9 cellular contexts compared by ENCODE assay signal in genomic region chr20:45138451-45139300, GRCh38. TPM values are rescaled to one million over a fixed set of nuclear protein-coding genes. Genes with fewer than 3 reads are reported as not detected.
DNase-seq lines count a peak whose midpoint lies in the region; ATAC-seq, FAIRE-seq and TF ChIP-seq lines count a peak whose summit lies in the region.
"Had no signal": no experiment of that assay in that cellular context is flagged by ENCODE, and none has a peak within 500 bp of the region (broad histone marks: within the 10 kb centered on the region; RNA-seq: fewer than 3 reads in every experiment).

No MANE protein-coding gene starts in this region.

- no peak overlapping the region for H3K4me3 Mint-ChIP-seq in H9
- no peak overlapping the region for H3K4me3 Mint-ChIP-seq in activated naive CD8-positive, alpha-beta T cell treated with anti-CD3 and anti-CD28 coated beads, Interleukin-2, amount 50 U/mL, for 24 hours

- H3K9me3 Mint-ChIP-seq in H9 = no peaks in the 10 kb centered on the region
- H3K9me3 Mint-ChIP-seq in activated naive CD8-positive, alpha-beta T cell treated with anti-CD3 and anti-CD28 coated beads, Interleukin-2, amount 50 U/mL, for 24 hours = no peaks in the 10 kb centered on the region

- no peak overlapping the region for H3K4me2 ChIP-seq in H9 (ENCODE audit: insufficient read depth, insufficient read length, low read length)
- peak overlapping the region; percentile 7 for H3K4me2 ChIP-seq in keratinocyte (ENCODE audit: control insufficient read depth, extremely low read depth, insufficient read depth, low read depth, low read length)

- no peaks in the 10 kb centered on the region for H3K9me1 ChIP-seq in keratinocyte (ENCODE audit: control insufficient read depth, extremely low read depth, insufficient read depth, low read length)

- no peak overlapping the region for H3K27ac ChIP-seq in H9 (ENCODE audit: insufficient read length, low read depth, low read length)
- no peak overlapping the region for H3K27ac ChIP-seq in keratinocyte (ENCODE audit: control insufficient read depth, insufficient read depth, low read length)

- peak; percentile 46 for FAIRE-seq in keratinocyte (lab: Jason Lieb, UNC)
- FAIRE-seq: islet of Langerhans had no signal

- H3K18ac ChIP-seq in H9 (ENCODE audit: insufficient read length, low read depth, low read length) = no peak overlapping the region

- DNase-seq in AG20443 (ENCODE audit: low spot score) (peak; percentile 45), H9 (peak; percentile 84), SKM-1 (lab: John Stamatoyannopoulos, UW; ENCODE audit: unreplicated experiment) (peak; percentile 31), keratinocyte (ENCODE audit: low read depth, low spot score) (no peak)
- DNase-seq in activated naive CD8-positive, alpha-beta T cell treated with anti-CD3 and anti-CD28 coated beads, Interleukin-2, amount 50 U/mL, for 24 hours = peak; percentile 88
- peak; percentile 65 to 81 (median 75) for DNase-seq in stimulated activated CD4-positive, alpha-beta T cell treated with anti-CD3 and anti-CD28 coated beads, TNF-alpha, amount 100 ng/mL, for 48 hours (ENCODE audit: low read depth in 3 of 3)

- H3K4me3 ChIP-seq in keratinocyte (ENCODE audit: control insufficient read depth in 2 of 3, extremely low read depth in 1 of 3, insufficient read depth in 2 of 3, low read depth in 1 of 3, low read length in 3 of 3) = no peak overlapping the region

- ATAC-seq in activated naive CD8-positive, alpha-beta T cell treated with anti-CD3 and anti-CD28 coated beads, Interleukin-2, amount 50 U/mL, for 24 hours = peak; percentile 75
- ATAC-seq in HG02798 (IDR thresholded peaks at IDR 0.05; ENCODE audit: poor library complexity, unreplicated experiment) (no peak), HG03378 (IDR thresholded peaks at IDR 0.05; ENCODE audit: unreplicated experiment) (no peak)

- no peaks in the 10 kb centered on the region for H3K79me2 ChIP-seq in H9 (ENCODE audit: insufficient read depth, low read length)
- H3K79me2 ChIP-seq in keratinocyte (ENCODE audit: control insufficient read depth, insufficient read depth, low read length) = no peaks in the 10 kb centered on the region

- no peak overlapping the region for H2BK120ac ChIP-seq in H9 (ENCODE audit: low read depth, low read length, poor library complexity, severe bottlenecking)

- H4K91ac ChIP-seq in H9 (ENCODE audit: insufficient read length, low read depth, low read length) = no peak overlapping the region

- no peak overlapping the region for H3K56ac ChIP-seq in H9 (ENCODE audit: insufficient read length, low read depth, low read length)

- H3K9ac ChIP-seq in H9 (ENCODE audit: extremely low read depth, insufficient read length, low read length) (no peak overlapping the region), keratinocyte (ENCODE audit: control insufficient read depth, extremely low read depth, insufficient read depth, low read length) (no peak overlapping the region)

- H3K23ac ChIP-seq in H9 (ENCODE audit: insufficient read length, low read depth, low read length) = no peak overlapping the region

- no peak overlapping the region for H3K4ac ChIP-seq in H9 (ENCODE audit: low read depth, low read length)

- H2AK5ac ChIP-seq in H9 (ENCODE audit: insufficient read length, low read length) = no peak overlapping the region

- H3K27me3 ChIP-seq in H9 (ENCODE audit: insufficient read depth, low read length) (no peaks in the 10 kb centered on the region), keratinocyte (ENCODE audit: control insufficient read depth, extremely low read depth, insufficient read depth, low read length) (no peaks in the 10 kb centered on the region)

- H3K36me3 ChIP-seq in keratinocyte (ENCODE audit: control insufficient read depth in 2 of 2, extremely low read depth in 1 of 2, insufficient read depth in 2 of 2, low read length in 2 of 2) = no peaks in the 10 kb centered on the region

- peak; percentile 97 for TF ChIP-seq CTCF in H9 (conservative IDR thresholded peaks at IDR 0.05)
- TF ChIP-seq CTCF in keratinocyte (optimal IDR thresholded peaks at IDR 0.05 in 1 of 3, IDR thresholded peaks at IDR 0.05 in 1 of 3, conservative IDR thresholded peaks at IDR 0.05 in 1 of 3; ENCODE audit: extremely low read depth in 1 of 3, insufficient read depth in 2 of 3, low read length in 3 of 3) = peak; percentile 91 to 99 (median 95)

- H3K23me2 ChIP-seq in H9 (ENCODE audit: insufficient read length, low read depth, low read length, poor library complexity, severe bottlenecking) = no peaks in the 10 kb centered on the region

- no CpG with 5 or more reads among the region's 22 CpGs for WGBS in H9 (ENCODE audit: extremely low coverage, insufficient read length, low lambda C conversion rate)

- H3K36me3 Mint-ChIP-seq in H9 (ENCODE audit: insufficient read depth in 1 of 3, low read depth in 3 of 3) = no peaks in the 10 kb centered on the region
- no peaks in the 10 kb centered on the region for H3K36me3 Mint-ChIP-seq in activated naive CD8-positive, alpha-beta T cell treated with anti-CD3 and anti-CD28 coated beads, Interleukin-2, amount 50 U/mL, for 24 hours (ENCODE audit: low read depth)

- H4K20me1 ChIP-seq in H9 (ENCODE audit: control insufficient read depth, insufficient read depth, insufficient read length) = no peaks in the 10 kb centered on the region
- H4K20me1 ChIP-seq in keratinocyte (ENCODE audit: control insufficient read depth, extremely low read depth, insufficient read depth, low read length) = no peaks in the 10 kb centered on the region

- H2BK20ac ChIP-seq in H9 (ENCODE audit: low read depth, low read length, poor library complexity, severe bottlenecking) = no peak overlapping the region

- no peak overlapping the region for H2BK15ac ChIP-seq in H9 (ENCODE audit: low read depth, low read length)

- H2AFZ ChIP-seq in H9 (ENCODE audit: low read length) (peak overlapping the region; percentile 75), keratinocyte (ENCODE audit: control insufficient read depth, low read length) (peak overlapping the region; percentile 72)

- H4K8ac ChIP-seq in H9 (replicated peaks; ENCODE audit: insufficient read length, low read depth, low read length) = no peak overlapping the region

- no peaks in the 10 kb centered on the region for H3K79me1 ChIP-seq in H9 (ENCODE audit: insufficient read depth, low read depth, low read length, poor library complexity, severe bottlenecking)

- H3K4me1 ChIP-seq in H9 (ENCODE audit: insufficient read depth, low read length) (no peaks in the 10 kb centered on the region), keratinocyte (ENCODE audit: control insufficient read depth, extremely low read depth, insufficient read depth, low read length) (peaks cover 6% of the 10 kb centered on the region)

- H3K27ac Mint-ChIP-seq in H9 = no peak overlapping the region
- H3K27ac Mint-ChIP-seq in activated naive CD8-positive, alpha-beta T cell treated with anti-CD3 and anti-CD28 coated beads, Interleukin-2, amount 50 U/mL, for 24 hours = no peak overlapping the region

- no peaks in the 10 kb centered on the region for H3K9me3 ChIP-seq in H9 (ENCODE audit: control insufficient read depth, low read depth, low read length)
- no peaks in the 10 kb centered on the region for H3K9me3 ChIP-seq in keratinocyte (ENCODE audit: control insufficient read depth, low read depth, low read length)

- no peak overlapping the region for H3K14ac ChIP-seq in H9 (ENCODE audit: insufficient read depth, low read length)

- H3K27me3 Mint-ChIP-seq in H9 (ENCODE audit: low read depth) = peaks cover 16% of the 10 kb centered on the region
- peaks cover 14% of the 10 kb centered on the region for H3K27me3 Mint-ChIP-seq in activated naive CD8-positive, alpha-beta T cell treated with anti-CD3 and anti-CD28 coated beads, Interleukin-2, amount 50 U/mL, for 24 hours

- dilution Hi-C loops in keratinocyte (cut with MboI; ENCODE audit: extremely low pct_ligation_motif_present, low sequenced_read_pairs) = no loop called here

- no peak overlapping the region for H2BK12ac ChIP-seq in H9 (ENCODE audit: insufficient read length, low read depth, low read length)

- no peak overlapping the region for H3T11ph ChIP-seq in H9 (ENCODE audit: low read length)

- H3K4me1 Mint-ChIP-seq in H9 = no peaks in the 10 kb centered on the region
- H3K4me1 Mint-ChIP-seq in activated naive CD8-positive, alpha-beta T cell treated with anti-CD3 and anti-CD28 coated beads, Interleukin-2, amount 50 U/mL, for 24 hours = no peaks in the 10 kb centered on the region

- no peak overlapping the region for H2BK5ac ChIP-seq in H9 (ENCODE audit: insufficient read length, low read length)

- no peak overlapping the region for H4K5ac ChIP-seq in H9 (ENCODE audit: insufficient read length, low read depth, low read length)

RNA-seq across cellular contexts. Expression of gene WFDC12, which starts 14.4 kb away (rescaled TPM):
- not detected in 2 replicates for total RNA-seq in H9 (2021)
- polyA plus RNA-seq in keratinocyte = 0.32 to 2.9 TPM (median 1.8 TPM) in 3 replicates
- 23.6 TPM for polyA plus RNA-seq in keratinocyte (2011; ENCODE audit: low read depth)
- 0.47 and 3.5 TPM in 2 replicates for polyA plus RNA-seq in keratinocyte (2011; cell fraction: cytosol; rRNA removed)
- polyA plus RNA-seq in keratinocyte (2011; cell fraction: nucleus; rRNA removed) = 1.1 and 6.8 TPM in 2 replicates
- 2.0 and 60.6 TPM in 2 replicates for polyA plus RNA-seq in keratinocyte (2012; ENCODE audit: low replicate concordance)
- 0.59 to 2.0 TPM in 2 of 3 replicates, not detected in the other for polyA minus RNA-seq in keratinocyte
- polyA minus RNA-seq in keratinocyte (2011; cell fraction: cytosol; rRNA and poly(A)+ RNA removed) = not detected
- polyA minus RNA-seq in keratinocyte (2011; cell fraction: nucleus; rRNA and poly(A)+ RNA removed) = 1.3 TPM in 1 of 2 replicates, not detected in the other

RNA-seq across cellular contexts. Expression of gene WFDC5, which starts 23.7 kb away (rescaled TPM):
- not detected in 2 replicates for total RNA-seq in H9 (2021)
- 2.4 to 11.7 TPM (median 5.1 TPM) in 3 replicates for polyA plus RNA-seq in keratinocyte
- polyA plus RNA-seq in keratinocyte (2011; ENCODE audit: low read depth) = 18.6 TPM
- polyA plus RNA-seq in keratinocyte (2011; cell fraction: cytosol; rRNA removed) = 3.6 and 3.8 TPM in 2 replicates
- polyA plus RNA-seq in keratinocyte (2011; cell fraction: nucleus; rRNA removed) = 4.4 and 5.5 TPM in 2 replicates
- 2.6 and 106 TPM in 2 replicates for polyA plus RNA-seq in keratinocyte (2012; ENCODE audit: low replicate concordance)
- polyA minus RNA-seq in keratinocyte = 0.96 to 6.7 TPM (median 1.8 TPM) in 3 replicates
- 2.7 TPM for polyA minus RNA-seq in keratinocyte (2011; cell fraction: cytosol; rRNA and poly(A)+ RNA removed)
- 0.62 and 1.3 TPM in 2 replicates for polyA minus RNA-seq in keratinocyte (2011; cell fraction: nucleus; rRNA and poly(A)+ RNA removed)

RNA-seq across cellular contexts. Expression of gene PI3, which starts 36.0 kb away (rescaled TPM):
- total RNA-seq in H9 (2021) = not detected in 2 replicates
- 46.4 to 226 TPM (median 71.1 TPM) in 3 replicates for polyA plus RNA-seq in keratinocyte
- 25.6 TPM for polyA plus RNA-seq in keratinocyte (2011; ENCODE audit: low read depth)
- polyA plus RNA-seq in keratinocyte (2011; cell fraction: cytosol; rRNA removed) = 74.3 and 111 TPM in 2 replicates
- polyA plus RNA-seq in keratinocyte (2011; cell fraction: nucleus; rRNA removed) = 162 and 263 TPM in 2 replicates
- polyA plus RNA-seq in keratinocyte (2012; ENCODE audit: low replicate concordance) = 108 and 398 TPM in 2 replicates
- polyA minus RNA-seq in keratinocyte = 83.7 to 115 TPM (median 91.0 TPM) in 3 replicates
- polyA minus RNA-seq in keratinocyte (2011; cell fraction: cytosol; rRNA and poly(A)+ RNA removed) = 36.3 TPM
- polyA minus RNA-seq in keratinocyte (2011; cell fraction: nucleus; rRNA and poly(A)+ RNA removed) = 52.9 and 73.5 TPM in 2 replicates

RNA-seq across cellular contexts. Expression of gene KCNS1, which starts 37.7 kb away (rescaled TPM):
- 0.98 and 0.99 TPM in 2 replicates for total RNA-seq in H9 (2021)
- polyA plus RNA-seq in keratinocyte = 1.1 to 2.5 TPM (median 1.5 TPM) in 3 replicates
- 0.05 TPM for polyA plus RNA-seq in keratinocyte (2011; ENCODE audit: low read depth)
- 0.64 and 0.68 TPM in 2 replicates for polyA plus RNA-seq in keratinocyte (2011; cell fraction: cytosol; rRNA removed)
- polyA plus RNA-seq in keratinocyte (2011; cell fraction: nucleus; rRNA removed) = 1.5 and 1.7 TPM in 2 replicates
- 0.18 and 2.2 TPM in 2 replicates for polyA plus RNA-seq in keratinocyte (2012; ENCODE audit: low replicate concordance)
- polyA minus RNA-seq in keratinocyte = 1.9 to 2.8 TPM (median 2.2 TPM) in 3 replicates
- polyA minus RNA-seq in keratinocyte (2011; cell fraction: cytosol; rRNA and poly(A)+ RNA removed) = 1.3 TPM
- 1.6 and 2.4 TPM in 2 replicates for polyA minus RNA-seq in keratinocyte (2011; cell fraction: nucleus; rRNA and poly(A)+ RNA removed)
